8 cellular contexts compared by ENCODE assay signal in genomic region chr1:97920275-97920831, GRCh38. TPM values are rescaled to one million over a fixed set of nuclear protein-coding genes. Genes with fewer than 3 reads are reported as not detected.
A peak's percentile ranks its signal among the peaks of the same experiment; 100 is the strongest.
DNase-seq lines count a peak whose midpoint lies in the region; ATAC-seq and TF ChIP-seq lines count a peak whose summit lies in the region.

No MANE protein-coding gene starts in this region.

- H3K4me3 Mint-ChIP-seq in H9, result peak overlapping the region; percentile 83 to 94

- no peak overlapping the region for H3K18ac ChIP-seq in H9 (ENCODE audit: insufficient read length, low read depth, low read length)

- no peak overlapping the region for H4K91ac ChIP-seq in H9 (ENCODE audit: insufficient read length, low read depth, low read length)

- H4K5ac ChIP-seq in H9 (ENCODE audit: insufficient read length, low read depth, low read length), result no peak overlapping the region

- peak; percentile 23 for DNase-seq in ELF-1 (ENCODE audit: low read depth, low spot score)
- DNase-seq in H9, result no peak
- DNase-seq in NT2/D1 (ENCODE audit: low read depth, low spot score), result no peak
- no peak for DNase-seq in lung (ENCODE audit: low spot score)
- DNase-seq in tibial nerve (ENCODE audit: low spot score in 2 of 2), result no peak
- DNase-seq in KBM-7, result no peak
- no peak for DNase-seq in AG08395 (ENCODE audit: low spot score)

- TF ChIP-seq CTCF in H9 (conservative IDR thresholded peaks at IDR 0.05), result no peak
- TF ChIP-seq CTCF in lung (IDR thresholded peaks at IDR 0.05; ENCODE audit: control extremely low read depth, extremely low read depth), result no peak
- TF ChIP-seq CTCF in tibial nerve (IDR thresholded peaks at IDR 0.05), result no peak

- H3K4ac ChIP-seq in H9 (ENCODE audit: low read depth, low read length), result no peak overlapping the region

- H4K8ac ChIP-seq in H9 (replicated peaks; ENCODE audit: insufficient read length, low read depth, low read length), result no peak overlapping the region

- H4K20me1 ChIP-seq in H9 (ENCODE audit: control insufficient read depth, insufficient read depth, insufficient read length), result no peaks in the 10 kb centered on the region

- H3K27ac ChIP-seq in H9 (ENCODE audit: insufficient read length, low read depth, low read length), result no peak overlapping the region
- H3K27ac ChIP-seq in cingulate gyrus (ENCODE audit: low read depth, low read length), result peak overlapping the region; percentile 82
- H3K27ac ChIP-seq in lung (ENCODE audit: low read depth in 1 of 2, low read length in 1 of 2), result peak overlapping the region; percentile 82 to 95
- H3K27ac ChIP-seq in tibial nerve, result peak overlapping the region; percentile 90 to 93 (median 92)

- H3K36me3 ChIP-seq in NT2/D1 (ENCODE audit: insufficient read depth, insufficient read length, low read length) (no peaks in the 10 kb centered on the region), lung (ENCODE audit: control insufficient read depth in 2 of 2, insufficient read depth in 2 of 2, low read length in 2 of 2) (no peaks in the 10 kb centered on the region), tibial nerve (no peaks in the 10 kb centered on the region)

- H3K4me3 ChIP-seq in NT2/D1 (ENCODE audit: insufficient read length, low read depth) (peak overlapping the region; percentile 74), lung (peak overlapping the region; percentile 79), tibial nerve (peak overlapping the region; percentile 68 to 98 (median 84))

- no peaks in the 10 kb centered on the region for H3K9me3 Mint-ChIP-seq in H9

- H2AFZ ChIP-seq in H9 (ENCODE audit: low read length), result no peak overlapping the region

- H2BK15ac ChIP-seq in H9 (ENCODE audit: low read depth, low read length), result no peak overlapping the region

- H2BK20ac ChIP-seq in H9 (ENCODE audit: low read depth, low read length, poor library complexity, severe bottlenecking), result no peak overlapping the region

- H3K9me3 ChIP-seq in H9 (ENCODE audit: control insufficient read depth, low read depth, low read length) (no peaks in the 10 kb centered on the region), NT2/D1 (ENCODE audit: insufficient read depth, low read length) (no peaks in the 10 kb centered on the region), lung (ENCODE audit: control insufficient read depth in 2 of 2, insufficient read depth in 1 of 2, low read length in 1 of 2) (no peaks in the 10 kb centered on the region), tibial nerve (no peaks in the 10 kb centered on the region)

- TF ChIP-seq POLR2A in tibial nerve (IDR thresholded peaks at IDR 0.05), result no peak

- H3K14ac ChIP-seq in H9 (ENCODE audit: insufficient read depth, low read length), result no peak overlapping the region

- H3K4me2 ChIP-seq in H9 (ENCODE audit: insufficient read depth, insufficient read length, low read length), result peak overlapping the region; percentile 82

- no peak for TF ChIP-seq EP300 in tibial nerve (IDR thresholded peaks at IDR 0.05)

- H3K27me3 Mint-ChIP-seq in H9 (ENCODE audit: low read depth), result peaks cover 23% of the 10 kb centered on the region

- no peaks in the 10 kb centered on the region for H3K36me3 Mint-ChIP-seq in H9 (ENCODE audit: insufficient read depth in 1 of 3, low read depth in 3 of 3)

- no peak overlapping the region for H3K23ac ChIP-seq in H9 (ENCODE audit: insufficient read length, low read depth, low read length)

- peak overlapping the region in 1 of 3 experiments; percentile 70; a peak in 1 of 7 replicates for H3K27ac Mint-ChIP-seq in H9

- H3K27me3 ChIP-seq in H9 (ENCODE audit: insufficient read depth, low read length), result no peaks in the 10 kb centered on the region
- peaks cover 21% of the 10 kb centered on the region for H3K27me3 ChIP-seq in NT2/D1 (ENCODE audit: insufficient read depth, insufficient read length)
- no peaks in the 10 kb centered on the region for H3K27me3 ChIP-seq in lung (ENCODE audit: control insufficient read depth, insufficient read depth)
- no peaks in the 10 kb centered on the region for H3K27me3 ChIP-seq in tibial nerve

- H3K4me1 ChIP-seq in H9 (ENCODE audit: insufficient read depth, low read length), result no peaks in the 10 kb centered on the region
- no peaks in the 10 kb centered on the region for H3K4me1 ChIP-seq in NT2/D1 (ENCODE audit: insufficient read depth, insufficient read length)
- H3K4me1 ChIP-seq in lung (ENCODE audit: control insufficient read depth in 2 of 2, insufficient read depth in 2 of 2, low read length in 2 of 2), result peaks cover 0 to 7% of the 10 kb centered on the region in 2 donors
- peaks cover 0 to 37% (median 15%) of the 10 kb centered on the region in 4 donors for H3K4me1 ChIP-seq in tibial nerve

- peaks cover 15 to 16% of the 10 kb centered on the region in 2 experiments for H3K4me1 Mint-ChIP-seq in H9

- H2BK5ac ChIP-seq in H9 (ENCODE audit: insufficient read length, low read length), result no peak overlapping the region

- H3K79me2 ChIP-seq in H9 (ENCODE audit: insufficient read depth, low read length), result no peaks in the 10 kb centered on the region

- no peak overlapping the region for H2AK5ac ChIP-seq in H9 (ENCODE audit: insufficient read length, low read length)

- no peak overlapping the region for H3K56ac ChIP-seq in H9 (ENCODE audit: insufficient read length, low read depth, low read length)

- ATAC-seq in lung (ENCODE audit: insufficient read depth, low FRiP score), result peak; percentile 30

- H3K79me1 ChIP-seq in H9 (ENCODE audit: insufficient read depth, low read depth, low read length, poor library complexity, severe bottlenecking), result no peaks in the 10 kb centered on the region

- H2BK120ac ChIP-seq in H9 (ENCODE audit: low read depth, low read length, poor library complexity, severe bottlenecking), result no peak overlapping the region

- in situ Hi-C loops in KBM-7 (cut with MboI; ENCODE audit: low pct_unique_long_range_greater_than_20kb, low sequenced_read_pairs), result no loop called here

- H3K23me2 ChIP-seq in H9 (ENCODE audit: insufficient read length, low read depth, low read length, poor library complexity, severe bottlenecking), result peaks cover 3% of the 10 kb centered on the region

- H3K9ac ChIP-seq in H9 (ENCODE audit: extremely low read depth, insufficient read length, low read length), result no peak overlapping the region
- peak overlapping the region; percentile 76 for H3K9ac ChIP-seq in NT2/D1 (ENCODE audit: insufficient read length, low read depth)

- H3T11ph ChIP-seq in H9 (ENCODE audit: low read length), result no peak overlapping the region

- no peak overlapping the region for H2BK12ac ChIP-seq in H9 (ENCODE audit: insufficient read length, low read depth, low read length)

- no CpG with 5 or more reads among the region's 24 CpGs for whole genome bisulfite sequencing in H9 (ENCODE audit: extremely low coverage, insufficient read length, low lambda C conversion rate)
- 0% methylated on average over 24 of the region's 24 CpGs for WGBS in lung, 2 donors
- 0 to 2% methylated on average over 18 to 24 of the region's 24 CpGs for WGBS in tibial nerve, 2 donors

RNA-seq across cellular contexts. Expression of gene DPYD, which starts 0.5 kb away (rescaled TPM):
- total RNA-seq in H9 (2021) (0.22 and 0.37 TPM in 2 replicates), lung (10 to 100 TPM; 97.8 to 99.3 TPM), tibial nerve (10 to 100 TPM; 35.7 to 65.4 (median 43.7) TPM)
- 10 to 100 TPM; 17.7 to 51.0 TPM for polyA plus RNA-seq in lung

Comparison
In these comparisons a context has a peak if more than half of its experiments do, and no peak if none do; other contexts are left out.
1. RNA of gene DPYD, which starts 0.5 kb away (total RNA-seq): 97.8 to 99.3 TPM in lung and 35.7 to 65.4 TPM in tibial nerve; 0.22 to 0.37 TPM in H9; every median in the first group is over 10 times any median in the second.
2. Peak in every context shown above with its lines, with median percentiles within 50 percentile points of each other: H3K4me3 ChIP-seq.